8 cellular contexts compared by ENCODE assay signal in genomic region chr13:94710881-94711560, GRCh38. TPM values are rescaled to one million over a fixed set of nuclear protein-coding genes. Genes with fewer than 3 reads are reported as not detected.
DNase-seq lines count a peak whose midpoint lies in the region; ATAC-seq and TF ChIP-seq lines count a peak whose summit lies in the region.

No MANE protein-coding gene starts in this region.

- H2AFZ ChIP-seq in MM.1S (ENCODE audit: low read length) (peak overlapping the region; percentile 74), mammary epithelial cell (ENCODE audit: low read depth, low read length) (peak overlapping the region; percentile 53)

- H3K9me3 Mint-ChIP-seq in nephron = peaks cover 3% of the 10 kb centered on the region

- H3K27me3 ChIP-seq in MM.1S (replicated peaks; ENCODE audit: insufficient read depth, low read length) = no peaks in the 10 kb centered on the region; the same call in 1 of the 2 replicates
- peaks cover 64% of the 10 kb centered on the region for H3K27me3 ChIP-seq in mammary epithelial cell (ENCODE audit: insufficient read depth, low read length)

- H4K20me1 ChIP-seq in MM.1S (ENCODE audit: insufficient read depth, low read length) (no peaks in the 10 kb centered on the region), mammary epithelial cell (ENCODE audit: insufficient read depth, low read length) (peaks cover 4% of the 10 kb centered on the region)

- H3K4me3 ChIP-seq in MM.1S (ENCODE audit: low read length) = peak overlapping the region; percentile 50
- peak overlapping the region in 1 of 3 experiments; percentile 26 for H3K4me3 ChIP-seq in mammary epithelial cell (replicated peaks in 1 of 3; ENCODE audit: insufficient read depth in 1 of 3, low read depth in 2 of 3, low read length in 3 of 3)

- 14% methylated on average over 28 of the region's 81 CpGs for WGBS in mammary epithelial cell (ENCODE audit: low coverage, missing lambda C conversion rate)

- H3F3A ChIP-seq in MM.1S (ENCODE audit: insufficient read depth, low read length) = no peaks in the 10 kb centered on the region

- H3K79me2 ChIP-seq in MM.1S (ENCODE audit: low read length) (no peaks in the 10 kb centered on the region), mammary epithelial cell (ENCODE audit: insufficient read depth, low read length) (no peaks in the 10 kb centered on the region)

- H3K36me3 Mint-ChIP-seq in nephron (ENCODE audit: low read depth) = no peaks in the 10 kb centered on the region

- dilution Hi-C loops in mammary epithelial cell (cut with HindIII; ENCODE audit: low sequenced_read_pairs) = no loop called here

- H3K9me2 ChIP-seq in MM.1S (replicated peaks; ENCODE audit: insufficient read depth, low read length) = no peaks in the 10 kb centered on the region

- ATAC-seq in GM21423 (IDR thresholded peaks at IDR 0.05; ENCODE audit: unreplicated experiment) = peak; percentile 55
- ATAC-seq in HG03521 (IDR thresholded peaks at IDR 0.05; ENCODE audit: unreplicated experiment) = no peak

- in situ Hi-C loops in mammary epithelial cell (cut with MboI; ENCODE audit: low sequenced_read_pairs in 2 of 2) = no loop called here

- intact Hi-C loops in mammary epithelial cell (cut with micrococcal nuclease) = loop anchor here (1.0 to 10.0 kb wide), 2 partner anchors 91 to 444 kb away; no protein-coding TSS in a partner anchor

- H3K36me3 ChIP-seq in MM.1S (replicated peaks; ENCODE audit: insufficient read depth, low read length) = no peaks in the 10 kb centered on the region
- H3K36me3 ChIP-seq in mammary epithelial cell (ENCODE audit: insufficient read depth, low read length) = no peaks in the 10 kb centered on the region

- H3K9me3 ChIP-seq in MM.1S (replicated peaks; ENCODE audit: insufficient read depth, low read length) (no peaks in the 10 kb centered on the region), mammary epithelial cell (replicated peaks; ENCODE audit: insufficient read depth, low read length) (no peaks in the 10 kb centered on the region)

- peak overlapping the region in 1 of 3 experiments; percentile 87 for H3K27ac Mint-ChIP-seq in nephron

- CTCF ChIA-PET in mammary epithelial cell (lab: Charles Lee; ENCODE audit: low non-redundant PET) = no interaction called here

- TF ChIP-seq CTCF in MM.1S (IDR thresholded peaks at IDR 0.05; ENCODE audit: low read length) (no peak), mammary epithelial cell (conservative IDR thresholded peaks at IDR 0.05 in 1 of 2, IDR thresholded peaks at IDR 0.05 in 1 of 2; ENCODE audit: extremely low read depth in 1 of 2, insufficient read depth in 1 of 2, low read depth in 1 of 2, low read length in 2 of 2) (no peak), nephron (IDR thresholded peaks at IDR 0.05; ENCODE audit: unreplicated experiment in 3 of 3) (peak; percentile 12 to 30 (median 13))

- H3K4me1 ChIP-seq in MM.1S (ENCODE audit: low read length) (no peaks in the 10 kb centered on the region), mammary epithelial cell (ENCODE audit: insufficient read depth, low read length) (peaks cover 20% of the 10 kb centered on the region)

- H3K9ac ChIP-seq in MM.1S (ENCODE audit: low read length) = no peak overlapping the region
- H3K9ac ChIP-seq in mammary epithelial cell (ENCODE audit: insufficient read depth, low read length) = no peak overlapping the region

- peak overlapping the region in 2 of 3 experiments; percentile 80 to 84 for H3K4me3 Mint-ChIP-seq in nephron

- BruUV-seq in mammary epithelial cell (replicated peaks; lab: Mats Ljungman, UMichigan) = no TSS peak

- DNase-seq in DMS79 treated with DMSO at 0.1 percent for 48 hours (lab: John Stamatoyannopoulos, UW) (peak; percentile 56), DMS79 (lab: John Stamatoyannopoulos, UW) (no peak), MM.1S (peak; percentile 35), mammary epithelial cell (no peak), mesenteric fat pad (ENCODE audit: low spot score) (no peak)

- H3K4me2 ChIP-seq in MM.1S (ENCODE audit: low read depth, low read length) (peak overlapping the region; percentile 68; the same call in 1 of the 2 replicates), mammary epithelial cell (ENCODE audit: insufficient read depth, low read depth, low read length) (peak overlapping the region; percentile 71)

- H3K27ac ChIP-seq in MM.1S (ENCODE audit: low read length) (no peak overlapping the region), mammary epithelial cell (ENCODE audit: insufficient read depth, low read depth, low read length) (no peak overlapping the region)

- peaks cover 92% of the 10 kb centered on the region for H3K27me3 Mint-ChIP-seq in nephron (ENCODE audit: low read depth)

- H3K4me1 Mint-ChIP-seq in nephron = peaks cover 21% of the 10 kb centered on the region

RNA-seq across cellular contexts. Expression of gene SOX21, which starts 1.3 kb away (rescaled TPM):
- total RNA-seq in mammary epithelial cell (not detected), mesenteric fat pad (not detected)
- not detected for polyA plus RNA-seq in mammary epithelial cell
- not detected for polyA minus RNA-seq in mammary epithelial cell

Comparison
In these comparisons a context has a peak if more than half of its experiments do, and no peak if none do; other contexts are left out.
1. DNase-seq: peak in DMS79 treated with DMSO at 0.1 percent for 48 hours (single experiment) and MM.1S (single experiment); none in DMS79 (single experiment), mammary epithelial cell (single experiment) and mesenteric fat pad (single experiment).
2. CTCF ChIP-seq: peak in nephron (3 of 3); none in MM.1S (single experiment) and mammary epithelial cell (0 of 2).